In the genomic region with DNA sequence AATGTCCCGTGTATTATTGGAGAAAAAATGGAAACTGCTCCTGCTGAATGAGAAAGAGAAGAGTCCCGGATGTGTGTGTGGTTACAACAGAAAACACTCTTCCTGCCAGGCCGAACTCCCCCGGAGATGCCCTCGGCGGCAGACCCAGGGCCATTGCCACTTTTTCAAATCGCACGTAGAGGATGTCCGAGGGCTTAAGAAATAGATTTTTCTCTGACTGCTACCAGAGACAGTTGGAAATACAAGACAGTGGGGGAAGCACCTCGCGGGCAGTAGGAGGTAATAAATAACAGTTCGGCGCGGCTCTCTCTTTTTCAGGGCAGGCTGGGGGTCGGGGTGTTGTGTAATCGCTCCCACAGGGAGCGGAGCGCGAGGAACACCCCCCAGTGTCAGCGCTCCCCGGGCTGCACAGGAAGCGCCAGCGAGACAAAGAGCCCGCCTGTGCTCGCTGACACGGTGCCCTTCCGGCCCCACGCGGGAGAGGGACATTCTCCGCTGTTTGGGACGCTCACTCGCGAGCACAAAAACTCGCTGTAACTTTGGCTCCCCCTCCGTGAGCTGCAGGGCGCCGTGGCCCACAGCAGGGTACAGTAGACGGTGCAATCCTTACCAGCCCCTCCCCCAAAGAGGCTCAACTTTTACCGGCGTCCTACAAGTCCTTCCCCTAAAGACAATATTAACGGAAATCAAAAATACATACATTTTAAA, we compare ENCODE assay signal across 8 cellular contexts. TPM values are rescaled to one million over a fixed set of nuclear protein-coding genes. Genes with fewer than 3 reads are reported as not detected.
DNase-seq lines count a peak whose midpoint lies in the region; ATAC-seq and TF ChIP-seq lines count a peak whose summit lies in the region.

No MANE protein-coding gene starts in this region.

- H3K18ac ChIP-seq in trophoblast cell (ENCODE audit: low read length), result peak overlapping the region; percentile 99

- H3K4me3 Mint-ChIP-seq in activated naive CD8-positive, alpha-beta T cell treated with anti-CD3 and anti-CD28 coated beads for 36 hours, result peak overlapping the region; percentile 93

- H3K9me3 ChIP-seq in HUES48 (ENCODE audit: control insufficient read depth, insufficient read depth, low read length), result no peaks in the 10 kb centered on the region
- H3K9me3 ChIP-seq in SK-N-SH, result no peaks in the 10 kb centered on the region
- H3K9me3 ChIP-seq in cardiac muscle cell (ENCODE audit: low read depth), result no peaks in the 10 kb centered on the region
- H3K9me3 ChIP-seq in trophoblast cell (ENCODE audit: insufficient read depth, low read depth, low read length), result no peaks in the 10 kb centered on the region
- H3K9me3 ChIP-seq in upper lobe of left lung, result no peaks in the 10 kb centered on the region

- H2AFZ ChIP-seq in SK-N-SH (ENCODE audit: low read depth) (peak overlapping the region; percentile 82; the same call in 1 of the 2 replicates), trophoblast cell (ENCODE audit: insufficient read depth, low read length, poor library complexity) (peak overlapping the region; percentile 74)

- H3K9me2 ChIP-seq in SK-N-SH, result no peaks in the 10 kb centered on the region

- no peak; the same call in 1 of the 2 replicates for TF ChIP-seq CTCF in SK-N-SH (IDR thresholded peaks at IDR 0.05)
- TF ChIP-seq CTCF in cardiac muscle cell (IDR thresholded peaks at IDR 0.05; ENCODE audit: low read depth, low read length), result no peak
- TF ChIP-seq CTCF in upper lobe of left lung (IDR thresholded peaks at IDR 0.05), result peak in 1 of 6 experiments; percentile 20

- no peaks in the 10 kb centered on the region for H3K27me3 Mint-ChIP-seq in activated naive CD8-positive, alpha-beta T cell treated with anti-CD3 and anti-CD28 coated beads for 36 hours

- H3K4me2 ChIP-seq in SK-N-SH (peak overlapping the region; percentile 84), trophoblast cell (ENCODE audit: low read length) (peak overlapping the region; percentile 66)

- H3K4me1 ChIP-seq in HUES48 (ENCODE audit: control insufficient read depth, insufficient read depth, low read length) (peaks cover 35% of the 10 kb centered on the region), SK-N-SH (ENCODE audit: control insufficient read depth in 1 of 2, insufficient read depth in 2 of 2, low read depth in 1 of 2, low read length in 1 of 2) (peaks cover 28 to 35% of the 10 kb centered on the region in 2 experiments), cardiac muscle cell (ENCODE audit: low read depth) (peaks cover 38% of the 10 kb centered on the region), trophoblast cell (ENCODE audit: control insufficient read depth in 1 of 2, insufficient read depth in 2 of 2, low read length in 2 of 2) (peaks cover 16 to 21% of the 10 kb centered on the region in 2 experiments), upper lobe of left lung (peaks cover 28 to 42% (median 34%) of the 10 kb centered on the region in 4 donors)

- POLR2A ChIA-PET in SK-N-SH (lab: Yijun Ruan, JAX), result interaction anchor here (0.6 kb wide), 1 partner anchor 168 kb away, joined by 3 read pairs; no protein-coding TSS in a partner anchor

- peak overlapping the region; percentile 87 for H3K4me3 ChIP-seq in HUES48 (ENCODE audit: low read depth, low read length)
- peak overlapping the region; percentile 70 to 71 for H3K4me3 ChIP-seq in SK-N-SH (ENCODE audit: low read depth in 2 of 2, low read length in 1 of 2)
- H3K4me3 ChIP-seq in cardiac muscle cell, result peak overlapping the region; percentile 65
- peak overlapping the region; percentile 83 for H3K4me3 ChIP-seq in trophoblast cell (ENCODE audit: low read depth, low read length)
- peak overlapping the region; percentile 32 to 66 (median 54) for H3K4me3 ChIP-seq in upper lobe of left lung

- peaks cover 26% of the 10 kb centered on the region for H3K36me3 Mint-ChIP-seq in activated naive CD8-positive, alpha-beta T cell treated with anti-CD3 and anti-CD28 coated beads for 36 hours

- H3K23ac ChIP-seq in trophoblast cell (ENCODE audit: low read length), result no peak overlapping the region

- H4K20me1 ChIP-seq in SK-N-SH (ENCODE audit: insufficient read depth), result peaks cover 31% of the 10 kb centered on the region

- peak overlapping the region; percentile 97 for H3K14ac ChIP-seq in trophoblast cell (ENCODE audit: low read length)

- DNase-seq in Daoy (ENCODE audit: low read depth) (peak; percentile 79), SK-N-SH (peak; percentile 77), cardiac muscle cell (ENCODE audit: low read depth in 1 of 2, low spot score in 1 of 2) (peak; percentile 55 to 91), trophoblast cell (no peak), upper lobe of left lung (peak; percentile 77 to 89)
- DNase-seq in activated naive CD8-positive, alpha-beta T cell treated with anti-CD3 and anti-CD28 coated beads for 36 hours, result peak; percentile 75

- peaks cover 42% of the 10 kb centered on the region for H3K4me1 Mint-ChIP-seq in activated naive CD8-positive, alpha-beta T cell treated with anti-CD3 and anti-CD28 coated beads for 36 hours

- under 1% methylated on average over 28 of the region's 41 CpGs for WGBS in SK-N-SH (ENCODE audit: low lambda C conversion rate)
- no CpG with 5 or more reads among the region's 41 CpGs for WGBS in trophoblast cell (ENCODE audit: extremely low coverage, insufficient coverage, insufficient read length)
- WGBS in upper lobe of left lung, 2 donors, result 0 to 1% methylated on average over 21 to 40 of the region's 41 CpGs

- peak in 3 of 4 donors; percentile 39 to 68 (median 57) for TF ChIP-seq POLR2A in upper lobe of left lung (IDR thresholded peaks at IDR 0.05)

- peak overlapping the region; percentile 99 for H3K4ac ChIP-seq in trophoblast cell (ENCODE audit: low read depth, low read length)

- H3K27me3 ChIP-seq in HUES48 (ENCODE audit: control insufficient read depth, insufficient read depth, low read length), result no peaks in the 10 kb centered on the region
- H3K27me3 ChIP-seq in SK-N-SH (ENCODE audit: insufficient read depth), result no peaks in the 10 kb centered on the region
- no peaks in the 10 kb centered on the region for H3K27me3 ChIP-seq in cardiac muscle cell
- H3K27me3 ChIP-seq in trophoblast cell (ENCODE audit: insufficient read depth, low read length), result no peaks in the 10 kb centered on the region
- no peaks in the 10 kb centered on the region for H3K27me3 ChIP-seq in upper lobe of left lung

- H2AK5ac ChIP-seq in trophoblast cell (ENCODE audit: low read length), result peak overlapping the region; percentile 90

- H3K9ac ChIP-seq in HUES48 (ENCODE audit: low read depth, low read length) (peak overlapping the region; percentile 90), SK-N-SH (peak overlapping the region; percentile 98), trophoblast cell (ENCODE audit: low read length) (peak overlapping the region; percentile 89)

- peak; percentile 63 for ATAC-seq in GM21447 (IDR thresholded peaks at IDR 0.05; ENCODE audit: unreplicated experiment)
- ATAC-seq in upper lobe of left lung (ENCODE audit: low FRiP score in 2 of 2), result peak; percentile 85 to 87

- H3K79me2 ChIP-seq in SK-N-SH (ENCODE audit: insufficient read depth), result peaks cover 60% of the 10 kb centered on the region
- peaks cover 25% of the 10 kb centered on the region for H3K79me2 ChIP-seq in trophoblast cell (ENCODE audit: control insufficient read depth, insufficient read depth, low read length, poor library complexity)

- peak overlapping the region; percentile 96 for H4K12ac ChIP-seq in trophoblast cell (ENCODE audit: low read depth, low read length)

- CTCF ChIA-PET in SK-N-SH (lab: Yijun Ruan, JAX), result interaction anchor here (1.0 to 3.0 kb wide), 4 partner anchors 12 to 263 kb away, joined by 3 to 27 read pairs (median 4); no protein-coding TSS in a partner anchor

- no peaks in the 10 kb centered on the region for H3K9me3 Mint-ChIP-seq in activated naive CD8-positive, alpha-beta T cell treated with anti-CD3 and anti-CD28 coated beads for 36 hours

- H3K79me1 ChIP-seq in trophoblast cell (ENCODE audit: low read length), result peaks cover 11% of the 10 kb centered on the region

- no peak; the same call in 1 of the 2 replicates for TF ChIP-seq RAD21 in SK-N-SH (IDR thresholded peaks at IDR 0.05; ENCODE audit: low read length)

- H2BK12ac ChIP-seq in trophoblast cell (ENCODE audit: low read length), result peak overlapping the region; percentile 39

- peak overlapping the region; percentile 95 for H2BK5ac ChIP-seq in trophoblast cell (ENCODE audit: low read depth, low read length, poor library complexity)

- H3K27ac Mint-ChIP-seq in activated naive CD8-positive, alpha-beta T cell treated with anti-CD3 and anti-CD28 coated beads for 36 hours, result peak overlapping the region; percentile 98

- TF ChIP-seq EP300 in SK-N-SH (IDR thresholded peaks at IDR 0.05; ENCODE audit: borderline replicate concordance in 1 of 2, low read depth in 1 of 2, low read length in 1 of 2) (peak in 1 of 2 experiments; percentile 35; a peak in 1 of 4 replicates), upper lobe of left lung (IDR thresholded peaks at IDR 0.05) (peak in 1 of 4 donors; percentile 16)

- peak overlapping the region; percentile 95 for H3K27ac ChIP-seq in HUES48 (ENCODE audit: low read depth, low read length)
- peak overlapping the region; percentile 98 for H3K27ac ChIP-seq in SK-N-SH (ENCODE audit: low read depth in 2 of 2, low read length in 1 of 2)
- H3K27ac ChIP-seq in cardiac muscle cell, result peak overlapping the region; percentile 97
- peak overlapping the region; percentile 88 for H3K27ac ChIP-seq in trophoblast cell (ENCODE audit: low read depth, low read length)
- peak overlapping the region; percentile 85 to 92 (median 88) for H3K27ac ChIP-seq in upper lobe of left lung

- H3F3A ChIP-seq in SK-N-SH (replicated peaks; ENCODE audit: insufficient read depth), result peaks cover 34% of the 10 kb centered on the region

- peak overlapping the region; percentile 93 for H4K91ac ChIP-seq in trophoblast cell (ENCODE audit: low read depth, low read length)

- H3K36me3 ChIP-seq in HUES48 (ENCODE audit: control insufficient read depth, insufficient read depth, low read length) (no peaks in the 10 kb centered on the region), SK-N-SH (replicated peaks in 1 of 2; ENCODE audit: control insufficient read depth in 1 of 2, insufficient read depth in 2 of 2, low read length in 1 of 2) (peaks cover 0 to 7% of the 10 kb centered on the region in 2 experiments), cardiac muscle cell (no peaks in the 10 kb centered on the region), trophoblast cell (ENCODE audit: control insufficient read depth in 1 of 2, insufficient read depth in 2 of 2, low read length in 2 of 2) (peaks cover 0 to 2% of the 10 kb centered on the region in 2 experiments), upper lobe of left lung (no peaks in the 10 kb centered on the region)

- H4K8ac ChIP-seq in trophoblast cell (ENCODE audit: low read depth, low read length), result peak overlapping the region; percentile 96

- H2BK120ac ChIP-seq in trophoblast cell (ENCODE audit: insufficient read depth, low read length, poor library complexity), result peak overlapping the region; percentile 88

RNA-seq across cellular contexts. Expression of gene VGLL4, which starts 1.1 kb away (rescaled TPM):
- total RNA-seq in Daoy (2014; rRNA removed; shearing (Covaris generic)), result 32.7 and 35.0 TPM in 2 replicates
- polyA plus RNA-seq in SK-N-SH (2012; rRNA removed) (48.9 and 52.1 TPM in 2 replicates), cardiac muscle cell (62.9 and 76.5 TPM in 2 replicates)
- 40.5 and 45.5 TPM in 2 replicates for polyA plus RNA-seq in SK-N-SH (2012; cell fraction: cytosol; rRNA removed)
- 60.2 and 71.7 TPM in 2 replicates for polyA plus RNA-seq in SK-N-SH (2012; cell fraction: nucleus; rRNA removed)
- total RNA-seq in activated naive CD8-positive, alpha-beta T cell treated with anti-CD3 and anti-CD28 coated beads for 36 hours, result 10 to 100 TPM; 44.0 to 44.8 TPM
- total RNA-seq in cardiac muscle cell (139 and 147 TPM in 2 replicates), upper lobe of left lung (10 to 100 TPM; 46.5 to 93.6 (median 60.1) TPM)
- 44.1 and 47.0 TPM in 2 replicates for polyA plus RNA-seq in trophoblast cell (2013)

Comparison
In these comparisons a context has a peak if more than half of its experiments do, and no peak if none do; other contexts are left out.
1. DNase-seq: peak in Daoy (single experiment), SK-N-SH (single experiment), activated naive CD8-positive, alpha-beta T cell treated with anti-CD3 and anti-CD28 coated beads for 36 hours (single experiment), cardiac muscle cell (2 of 2) and upper lobe of left lung (2 of 2); none in trophoblast cell (0 of 2).
2. Peak in every context shown above with its lines, with median percentiles within 50 percentile points of each other: H3K27ac ChIP-seq, H3K4me3 ChIP-seq and H3K9ac ChIP-seq.